ENCODE assay signal across 12 cellular contexts in the genomic region with DNA sequence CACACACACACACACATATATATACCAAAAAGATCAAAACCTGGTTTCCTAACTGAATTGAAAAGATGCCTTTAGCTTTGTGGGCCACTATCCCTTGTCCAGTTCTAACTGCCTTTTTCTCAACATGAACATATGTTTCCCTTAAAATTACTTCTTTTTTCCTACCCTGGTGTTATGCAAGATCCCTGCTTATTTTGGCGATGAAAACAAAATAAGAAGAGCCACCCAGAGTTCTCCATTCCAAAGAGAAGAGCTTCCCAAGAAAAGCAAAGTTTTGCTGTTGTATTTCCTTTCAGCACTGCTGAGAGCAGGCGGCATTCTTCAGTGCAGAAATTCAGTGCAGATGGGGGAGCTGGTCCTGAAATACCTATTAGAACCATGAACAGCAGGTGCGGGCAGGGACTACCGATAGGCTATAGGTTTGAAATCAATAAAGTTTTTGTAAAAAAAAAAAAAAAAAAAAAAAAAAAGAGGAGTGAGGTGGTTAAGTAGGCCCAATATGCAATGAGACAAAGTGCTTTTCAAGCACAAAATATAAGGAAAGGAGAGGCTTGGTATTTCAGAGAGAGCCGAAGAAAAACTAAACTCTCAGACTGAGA.
A peak's percentile ranks its signal among the peaks of the same experiment; 100 is the strongest.
DNase-seq lines count a peak whose midpoint lies in the region; ATAC-seq and TF ChIP-seq lines count a peak whose summit lies in the region.
"Had no signal": no experiment of that assay in that cellular context is flagged by ENCODE, and none has a peak within 500 bp of the region (broad histone marks: within the 10 kb centered on the region; RNA-seq: fewer than 3 reads in every experiment).

No MANE protein-coding gene starts in this region.

- H3K27me3 Mint-ChIP-seq in stimulated activated memory B cell treated with anti-CD40 and anti-IgM and Interleukin-4, amounts not matched to agents 10 μg/mL and 1 μg/mL and 100 μg/mL, for 72 hours = no peaks in the 10 kb centered on the region

- H3K4me1 ChIP-seq in adipocyte (ENCODE audit: control insufficient read depth, insufficient read depth, low read length) (peaks cover 3% of the 10 kb centered on the region), heart left ventricle (peaks cover 0 to 15% (median 0%) of the 10 kb centered on the region in 12 donors), PC-3 (ENCODE audit: insufficient read depth, low read length) (peaks cover 8% of the 10 kb centered on the region)

- CTCF ChIA-PET in PC-3 (lab: Charles Lee) = no interaction called here

- TF ChIP-seq POLR2A in heart left ventricle (IDR thresholded peaks at IDR 0.05) = no peak

- H3K4me3 ChIP-seq in adipocyte (ENCODE audit: low read length) (no peak overlapping the region), heart left ventricle (no peak overlapping the region), PC-3 (ENCODE audit: low read length) (no peak overlapping the region)

- H3K27me3 ChIP-seq in adipocyte (replicated peaks; ENCODE audit: control insufficient read depth, insufficient read depth, low read length) = no peaks in the 10 kb centered on the region
- H3K27me3 ChIP-seq in heart left ventricle = no peaks in the 10 kb centered on the region
- no peaks in the 10 kb centered on the region for H3K27me3 ChIP-seq in PC-3 (ENCODE audit: low read length)

- peaks cover 17% of the 10 kb centered on the region for H3K4me1 Mint-ChIP-seq in stimulated activated memory B cell treated with anti-CD40 and anti-IgM and Interleukin-4, amounts not matched to agents 10 μg/mL and 1 μg/mL and 100 μg/mL, for 72 hours

- intact Hi-C loops in heart left ventricle (cut with DNase I) = no loop called here
- intact Hi-C loops in PC-3 (cut with micrococcal nuclease) = no loop called here

- no peaks in the 10 kb centered on the region for H3K36me3 ChIP-seq in adipocyte (ENCODE audit: control insufficient read depth, insufficient read depth, low read length, severe bottlenecking)
- H3K36me3 ChIP-seq in heart left ventricle = no peaks in the 10 kb centered on the region
- H3K36me3 ChIP-seq in PC-3 (ENCODE audit: low read depth, low read length) = no peaks in the 10 kb centered on the region

- H3K27ac Mint-ChIP-seq in stimulated activated memory B cell treated with anti-CD40 and anti-IgM and Interleukin-4, amounts not matched to agents 10 μg/mL and 1 μg/mL and 100 μg/mL, for 72 hours = peak overlapping the region; percentile 27

- WGBS in heart left ventricle, 4 donors = 49 to 87% (median 78%) methylated on average over 5 of the region's 5 CpGs

- DNase-seq in NOMO-1 treated with DMSO at 0.1 percent for 48 hours (lab: John Stamatoyannopoulos, UW; ENCODE audit: unreplicated experiment) = peak; percentile 5
- no peak for DNase-seq in NOMO-1 treated with dmso at 0.1 percent for 144 hours (lab: John Stamatoyannopoulos, UW; ENCODE audit: unreplicated experiment)
- peak; percentile 74 for DNase-seq in adipocyte (ENCODE audit: low read depth)
- DNase-seq in heart left ventricle = peak in 2 of 5 donors; percentile 11 to 42
- no peak for DNase-seq in cerebellar cortex (ENCODE audit: low spot score)
- no peak for DNase-seq in PC-3
- no peak for DNase-seq in stimulated activated CD8-positive, alpha-beta memory T cell treated with anti-CD3 and anti-CD28 coated beads, Interleukin-4, amount 100 ng/mL, for 48 hours
- DNase-seq: activated CD8-positive, alpha-beta memory T cell treated with anti-CD3 and anti-CD28 coated beads, Interleukin-2, amount 50 U/mL, for 48 hours; DMS 273 treated with DMSO at 0.1 percent for 48 hours; NCI-H2081 treated with DMSO at 0.1 percent for 48 hours had no signal

- no peak overlapping the region for H3K4me2 ChIP-seq in PC-3 (ENCODE audit: low read length)

- no peaks in the 10 kb centered on the region for H3K9me3 Mint-ChIP-seq in stimulated activated memory B cell treated with anti-CD40 and anti-IgM and Interleukin-4, amounts not matched to agents 10 μg/mL and 1 μg/mL and 100 μg/mL, for 72 hours

- H3K9ac ChIP-seq in adipocyte (ENCODE audit: low read length) (no peak overlapping the region), PC-3 (ENCODE audit: low read length) (no peak overlapping the region)

- peaks cover 22% of the 10 kb centered on the region for H3K36me3 Mint-ChIP-seq in stimulated activated memory B cell treated with anti-CD40 and anti-IgM and Interleukin-4, amounts not matched to agents 10 μg/mL and 1 μg/mL and 100 μg/mL, for 72 hours

- no peaks in the 10 kb centered on the region for H4K20me1 ChIP-seq in PC-3 (ENCODE audit: low read length)

- POLR2A ChIA-PET in PC-3 (lab: Charles Lee; ENCODE audit: unreplicated experiment) = no interaction called here

- H3K4me3 Mint-ChIP-seq in stimulated activated memory B cell treated with anti-CD40 and anti-IgM and Interleukin-4, amounts not matched to agents 10 μg/mL and 1 μg/mL and 100 μg/mL, for 72 hours = no peak overlapping the region

- ATAC-seq in heart left ventricle (peak; percentile 32 to 84 (median 80)), PC-3 (no peak)
- no peak for ATAC-seq in stimulated activated memory B cell treated with anti-CD40 and anti-IgM and Interleukin-4, amounts not matched to agents 10 μg/mL and 1 μg/mL and 100 μg/mL, for 72 hours

- H3F3A ChIP-seq in PC-3 (ENCODE audit: low read length, unreplicated experiment) = no peaks in the 10 kb centered on the region

- no peaks in the 10 kb centered on the region for H3K9me2 ChIP-seq in PC-3 (replicated peaks; ENCODE audit: low read length)

- no peak overlapping the region for H2AFZ ChIP-seq in PC-3 (ENCODE audit: low read length)

- TF ChIP-seq CTCF in heart left ventricle (IDR thresholded peaks at IDR 0.05) (no peak), PC-3 (conservative IDR thresholded peaks at IDR 0.05; ENCODE audit: low read depth, low read length) (no peak)

- no peaks in the 10 kb centered on the region for H3K79me2 ChIP-seq in PC-3 (ENCODE audit: low read length)

- H3K27ac ChIP-seq in heart left ventricle = peak overlapping the region in 4 of 12 donors; percentile 12 to 49 (median 36)
- no peak overlapping the region for H3K27ac ChIP-seq in PC-3 (ENCODE audit: low read length)
- H3K27ac ChIP-seq: 22Rv1 had no signal

- BruUV-seq in PC-3 (replicated peaks; lab: Mats Ljungman, UMichigan) = no TSS peak

- peaks cover 7% of the 10 kb centered on the region for H3K9me3 ChIP-seq in adipocyte (ENCODE audit: control insufficient read depth, low read length)
- H3K9me3 ChIP-seq in heart left ventricle = peaks cover 0 to 12% (median 0%) of the 10 kb centered on the region in 12 donors
- no peaks in the 10 kb centered on the region for H3K9me3 ChIP-seq in PC-3 (ENCODE audit: low read length)

Comparison
In these comparisons a context has a peak if more than half of its experiments do, and no peak if none do; other contexts are left out.
1. DNase-seq: peak in NOMO-1 treated with DMSO at 0.1 percent for 48 hours (single experiment) and adipocyte (single experiment); none in NOMO-1 treated with dmso at 0.1 percent for 144 hours (single experiment), cerebellar cortex (single experiment), PC-3 (single experiment) and stimulated activated CD8-positive, alpha-beta memory T cell treated with anti-CD3 and anti-CD28 coated beads, Interleukin-4, amount 100 ng/mL, for 48 hours (single experiment).
2. ATAC-seq: peak in heart left ventricle (4 of 4); none in stimulated activated memory B cell treated with anti-CD40 and anti-IgM and Interleukin-4, amounts not matched to agents 10 μg/mL and 1 μg/mL and 100 μg/mL, for 72 hours (single experiment) and PC-3 (single experiment).